In the genomic region with DNA sequence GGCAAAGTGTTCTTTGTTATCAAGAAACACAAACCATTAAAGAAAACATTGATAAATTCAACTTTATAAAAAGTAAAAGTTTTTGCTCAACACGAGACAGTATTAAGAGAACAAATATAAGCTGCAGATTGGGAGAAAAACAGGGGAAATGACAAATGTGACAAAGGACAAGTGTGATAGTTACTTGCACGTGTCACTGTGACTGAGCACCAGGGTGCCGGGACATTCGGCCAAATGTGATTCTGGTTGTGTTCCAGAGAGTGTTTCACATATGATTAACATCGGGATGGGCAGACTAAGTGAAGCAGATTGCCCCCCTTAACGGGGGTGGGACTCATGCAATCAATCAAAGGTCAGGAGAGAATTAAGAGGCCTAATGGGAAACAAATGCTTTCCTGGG, we compare ENCODE assay signal across 1 cellular context. TPM values are rescaled to one million over a fixed set of nuclear protein-coding genes. Genes with fewer than 3 reads are reported as not detected.
"Had no signal": no experiment of that assay in that cellular context is flagged by ENCODE, and none has a peak within 500 bp of the region (broad histone marks: within the 10 kb centered on the region; RNA-seq: fewer than 3 reads in every experiment).

No MANE protein-coding gene starts in this region.

RNA-seq across cellular contexts. Expression of a gene that starts 46.4 kb away (rescaled TPM):
- total RNA-seq: G401 had no signal
